9 cellular contexts compared by ENCODE assay signal in the genomic region with DNA sequence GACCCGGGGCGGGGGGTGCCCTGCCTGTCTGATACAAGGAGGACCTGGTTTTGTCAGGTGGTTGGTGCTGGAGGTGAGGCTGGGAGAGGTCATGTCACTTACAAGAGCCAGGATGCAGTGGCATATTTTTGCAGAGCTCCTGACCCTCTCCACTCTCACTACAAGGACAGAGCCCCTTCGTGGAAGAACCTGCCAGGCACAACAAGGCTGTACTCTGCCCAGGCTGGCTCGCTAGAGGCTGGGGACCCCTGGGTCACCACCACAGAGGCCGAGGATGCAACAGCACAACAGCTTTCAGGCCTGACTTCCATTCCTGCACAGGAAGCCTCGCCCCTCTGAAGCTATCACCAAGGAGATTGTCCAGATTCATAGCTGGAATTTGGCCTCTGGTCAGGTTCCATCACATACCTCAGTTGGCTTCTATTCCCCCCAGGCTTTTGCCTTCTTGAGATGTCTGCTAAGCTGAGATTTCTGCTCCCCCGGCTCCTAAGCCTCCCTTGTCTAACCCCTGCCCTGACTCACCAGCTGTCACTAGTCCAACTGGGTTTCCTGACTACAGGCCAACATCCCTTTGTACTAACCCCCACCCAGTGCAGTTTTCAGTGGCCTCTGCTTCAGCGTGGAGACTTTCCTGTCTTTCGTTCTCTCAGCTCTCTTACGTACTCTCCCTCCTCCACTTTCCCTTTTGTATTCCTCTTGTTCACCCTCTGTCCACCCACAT.
DNase-seq lines count a peak whose midpoint lies in the region; ATAC-seq and TF ChIP-seq lines count a peak whose summit lies in the region.
"Had no signal": no experiment of that assay in that cellular context is flagged by ENCODE, and none has a peak within 500 bp of the region (broad histone marks: within the 10 kb centered on the region; RNA-seq: fewer than 3 reads in every experiment).

No MANE protein-coding gene starts in this region.

- ATAC-seq in right lobe of liver (peak; percentile 64 to 87 (median 76)), HG02852 (IDR thresholded peaks at IDR 0.05; ENCODE audit: unreplicated experiment) (no peak), HG03378 (IDR thresholded peaks at IDR 0.05; ENCODE audit: unreplicated experiment) (no peak), GM18517 (IDR thresholded peaks at IDR 0.05; ENCODE audit: unreplicated experiment) (no peak)
- no peak for ATAC-seq in activated naive CD8-positive, alpha-beta T cell treated with anti-CD3 and anti-CD28 coated beads, Interleukin-2, amount 50 U/mL, for 24 hours

- H3K9me3 ChIP-seq in right lobe of liver = no peaks in the 10 kb centered on the region
- no peaks in the 10 kb centered on the region for H3K9me3 ChIP-seq in subcutaneous abdominal adipose tissue (ENCODE audit: control insufficient read depth in 5 of 5, low read length in 5 of 5)

- H3K4me3 Mint-ChIP-seq in activated naive CD8-positive, alpha-beta T cell treated with anti-CD3 and anti-CD28 coated beads, Interleukin-2, amount 50 U/mL, for 24 hours = no peak overlapping the region
- H3K4me3 Mint-ChIP-seq: activated CD4-positive, alpha-beta memory T cell treated with anti-CD3 and anti-CD28 coated beads, Interleukin-2, amount 10 ng/mL, durations not matched to agents 7 days and 5 days had no signal

- H3K36me3 ChIP-seq in right lobe of liver (no peaks in the 10 kb centered on the region), subcutaneous abdominal adipose tissue (ENCODE audit: control insufficient read depth in 5 of 5, insufficient read depth in 5 of 5, low read length in 5 of 5) (peaks cover 0 to 9% (median 3%) of the 10 kb centered on the region in 5 donors)

- intact Hi-C loops in right lobe of liver (cut with DNase I) = no loop called here

- H3K27ac Mint-ChIP-seq in activated naive CD8-positive, alpha-beta T cell treated with anti-CD3 and anti-CD28 coated beads, Interleukin-2, amount 50 U/mL, for 24 hours = no peak overlapping the region
- H3K27ac Mint-ChIP-seq: activated CD4-positive, alpha-beta memory T cell treated with anti-CD3 and anti-CD28 coated beads, Interleukin-2, amount 10 ng/mL, durations not matched to agents 7 days and 5 days had no signal

- no peaks in the 10 kb centered on the region for H3K4me1 Mint-ChIP-seq in activated naive CD8-positive, alpha-beta T cell treated with anti-CD3 and anti-CD28 coated beads, Interleukin-2, amount 50 U/mL, for 24 hours

- H3K27me3 Mint-ChIP-seq in activated naive CD8-positive, alpha-beta T cell treated with anti-CD3 and anti-CD28 coated beads, Interleukin-2, amount 50 U/mL, for 24 hours = no peaks in the 10 kb centered on the region
- H3K27me3 Mint-ChIP-seq: activated CD4-positive, alpha-beta memory T cell treated with anti-CD3 and anti-CD28 coated beads, Interleukin-2, amount 10 ng/mL, durations not matched to agents 7 days and 5 days had no signal

- H3K27ac ChIP-seq in coronary artery (peak overlapping the region; percentile 68 to 89), right lobe of liver (peak overlapping the region in 1 of 3 donors; percentile 8), subcutaneous abdominal adipose tissue (ENCODE audit: low read depth, low read length) (peak overlapping the region; percentile 68)

- no peak overlapping the region for H3K9ac ChIP-seq in subcutaneous abdominal adipose tissue (ENCODE audit: low read length in 5 of 5)

- 74% methylated on average over 4 of the region's 10 CpGs for WGBS in right lobe of liver (ENCODE audit: insufficient coverage, low coverage, low lambda C conversion rate, missing lambda C conversion rate)

- DNase-seq in HS-5 (ENCODE audit: low read depth) (peak; percentile 74), coronary artery (ENCODE audit: low spot score) (peak; percentile 92), right lobe of liver (peak in 2 of 3 donors; percentile 43 to 56)
- no peak for DNase-seq in activated naive CD8-positive, alpha-beta T cell treated with anti-CD3 and anti-CD28 coated beads, Interleukin-2, amount 50 U/mL, for 24 hours
- DNase-seq: activated CD4-positive, alpha-beta memory T cell treated with anti-CD3 and anti-CD28 coated beads, Interleukin-2, amount 10 ng/mL, durations not matched to agents 7 days and 5 days had no signal

- H3K36me3 Mint-ChIP-seq in activated naive CD8-positive, alpha-beta T cell treated with anti-CD3 and anti-CD28 coated beads, Interleukin-2, amount 50 U/mL, for 24 hours (ENCODE audit: low read depth) = no peaks in the 10 kb centered on the region

- TF ChIP-seq POLR2A in right lobe of liver (IDR thresholded peaks at IDR 0.05) = no peak

- H3K4me1 ChIP-seq in right lobe of liver (no peaks in the 10 kb centered on the region), subcutaneous abdominal adipose tissue (ENCODE audit: control insufficient read depth in 5 of 5, insufficient read depth in 5 of 5, low read length in 5 of 5) (peaks cover 16 to 40% (median 36%) of the 10 kb centered on the region in 5 donors)

- H3K27me3 ChIP-seq in right lobe of liver = no peaks in the 10 kb centered on the region
- no peaks in the 10 kb centered on the region for H3K27me3 ChIP-seq in subcutaneous abdominal adipose tissue (ENCODE audit: control insufficient read depth in 5 of 5, insufficient read depth in 4 of 5, low read length in 5 of 5)

- no peaks in the 10 kb centered on the region for H3K9me3 Mint-ChIP-seq in activated naive CD8-positive, alpha-beta T cell treated with anti-CD3 and anti-CD28 coated beads, Interleukin-2, amount 50 U/mL, for 24 hours
- H3K9me3 Mint-ChIP-seq: activated CD4-positive, alpha-beta memory T cell treated with anti-CD3 and anti-CD28 coated beads, Interleukin-2, amount 10 ng/mL, durations not matched to agents 7 days and 5 days had no signal

- TF ChIP-seq CTCF in coronary artery (IDR thresholded peaks at IDR 0.05) = no peak
- TF ChIP-seq CTCF in right lobe of liver (IDR thresholded peaks at IDR 0.05) = no peak

- H3K4me3 ChIP-seq in coronary artery (peak overlapping the region; percentile 26), right lobe of liver (no peak overlapping the region), subcutaneous abdominal adipose tissue (ENCODE audit: low read depth in 1 of 5, low read length in 5 of 5) (peak overlapping the region in 2 of 5 donors; percentile 8 to 16)

Comparison
In these comparisons a context has a peak if more than half of its experiments do, and no peak if none do; other contexts are left out.
1. ATAC-seq: peak in right lobe of liver (4 of 4); none in HG02852 (single experiment), HG03378 (single experiment), activated naive CD8-positive, alpha-beta T cell treated with anti-CD3 and anti-CD28 coated beads, Interleukin-2, amount 50 U/mL, for 24 hours (single experiment) and GM18517 (single experiment).